1 cellular context compared by ENCODE assay signal in the genomic region with DNA sequence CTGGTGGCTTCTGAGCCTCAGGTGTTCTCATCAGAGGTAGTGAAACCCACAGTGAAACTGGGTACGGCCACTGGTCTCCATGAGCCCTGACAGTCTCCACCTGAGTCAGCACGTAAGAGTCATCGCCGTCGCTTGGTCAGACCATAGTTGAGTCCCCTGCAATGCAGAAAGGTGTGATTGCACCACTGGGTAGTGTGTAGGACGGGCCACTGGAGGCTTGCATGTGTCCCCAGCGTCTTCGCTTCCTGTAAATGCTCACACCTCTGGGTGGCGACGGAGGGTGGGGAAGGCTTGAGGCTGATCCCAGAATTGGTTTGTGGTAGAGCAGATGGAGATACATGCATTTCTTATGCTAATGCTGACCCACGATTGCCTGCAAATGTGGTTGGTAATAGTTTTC.
TF ChIP-seq lines count a peak whose summit lies in the region.

No MANE protein-coding gene starts in this region.

TF ChIP-seq in H1, 55 proteins besides CTCF, POLR2A, EP300 and RAD21 (continued from another document):
- TF ChIP-seq JUN (IDR thresholded peaks at IDR 0.05; ENCODE audit: low read depth, low read length) (no peak), NANOG (IDR thresholded peaks at IDR 0.05; ENCODE audit: insufficient read depth, low read depth, low read length, poor library complexity, severe bottlenecking) (no peak), RBBP5 (IDR thresholded peaks at IDR 0.05; ENCODE audit: borderline replicate concordance, low read depth, low read length) (no peak), TAF7 (optimal IDR thresholded peaks at IDR 0.05; ENCODE audit: borderline replicate concordance, low read depth, low read length) (no peak), BACH1 (IDR thresholded peaks at IDR 0.05; ENCODE audit: low read length) (no peak)
